ENCODE assay signal across 16 cellular contexts in the genomic region with DNA sequence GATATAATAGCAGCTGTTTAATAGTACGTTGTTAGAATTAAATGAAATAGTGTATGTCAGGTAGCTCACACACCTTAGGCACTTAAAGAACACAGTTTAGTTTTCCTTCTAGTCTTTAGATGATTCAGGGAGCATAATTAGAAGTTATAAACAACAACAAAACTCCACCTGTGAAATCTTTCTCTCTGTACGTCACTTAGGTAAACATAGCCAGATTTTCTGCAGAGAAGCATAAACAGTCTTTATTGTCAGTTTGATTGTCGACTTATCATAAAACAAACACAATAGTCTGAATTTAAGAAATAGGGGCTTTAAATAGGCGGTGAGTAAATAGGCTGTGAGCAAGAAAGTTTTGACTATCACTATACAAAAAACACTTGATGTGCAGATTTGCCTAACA.
A peak's percentile ranks its signal among the peaks of the same experiment; 100 is the strongest.
DNase-seq lines count a peak whose midpoint lies in the region; TF ChIP-seq lines count a peak whose summit lies in the region.
"Had no signal": no experiment of that assay in that cellular context is flagged by ENCODE, and none has a peak within 500 bp of the region (broad histone marks: within the 10 kb centered on the region; RNA-seq: fewer than 3 reads in every experiment).

No MANE protein-coding gene starts in this region.

- 91% methylated on average over 2 of the region's 4 CpGs; no CpG with 5 or more reads in 1 of the 2 experiments for WGBS in endodermal cell (ENCODE audit: insufficient coverage in 1 of 2, insufficient read length in 1 of 2), 2 experiments

- DNase-seq in NCI-H748 (lab: John Stamatoyannopoulos, UW; ENCODE audit: unreplicated experiment) (peak; percentile 68), NCI-H748 treated with DMSO at 0.1 percent for 48 hours (lab: John Stamatoyannopoulos, UW) (no peak), endodermal cell (no peak), LoVo (ENCODE audit: low spot score) (no peak), ascending aorta (ENCODE audit: low spot score in 2 of 2) (no peak)
- DNase-seq: AML-193; Caco-2; Calu3; CD4-positive, alpha-beta T cell; CD8-positive, alpha-beta T cell; DMS79 treated with DMSO at 0.1 percent for 48 hours; GF-D8 had no signal

- no peaks in the 10 kb centered on the region for H3K4me1 ChIP-seq in endodermal cell (ENCODE audit: control insufficient read depth, insufficient read depth, low read length)
- no peaks in the 10 kb centered on the region for H3K4me1 ChIP-seq in ascending aorta
- H3K4me1 ChIP-seq: A549; BLaER1 treated with 17β-estradiol and CSF1 and Interleukin-3, amounts not matched to agents 10 nM and 100 nM had no signal

- H3K9me3 Mint-ChIP-seq in endodermal cell: peaks cover 15% of the 10 kb centered on the region
- H3K9me3 Mint-ChIP-seq: CD8-positive, alpha-beta T cell had no signal

- H3K27ac ChIP-seq in endodermal cell (ENCODE audit: low read depth, low read length): no peak overlapping the region
- no peak overlapping the region for H3K27ac ChIP-seq in ascending aorta
- H3K27ac ChIP-seq: A549; BLaER1 treated with 17β-estradiol and CSF1 and Interleukin-3, amounts not matched to agents 10 nM and 100 nM; C4-2B had no signal

- H3K27me3 Mint-ChIP-seq in endodermal cell (ENCODE audit: insufficient read depth): no peaks in the 10 kb centered on the region
- H3K27me3 Mint-ChIP-seq: B cell had no signal

- intact Hi-C loops in ascending aorta (cut with DNase I): no loop called here

- TF ChIP-seq CTCF in endodermal cell (conservative IDR thresholded peaks at IDR 0.05) (no peak), ascending aorta (IDR thresholded peaks at IDR 0.05) (no peak)

- peaks cover 17% of the 10 kb centered on the region for H3K4me1 Mint-ChIP-seq in endodermal cell
- H3K4me1 Mint-ChIP-seq: B cell had no signal

- H3K4me3 Mint-ChIP-seq in endodermal cell: no peak overlapping the region
- H3K4me3 Mint-ChIP-seq: B cell; CD4-positive, alpha-beta T cell; CD8-positive, alpha-beta T cell had no signal

- peaks cover 2% of the 10 kb centered on the region for H3K36me3 Mint-ChIP-seq in endodermal cell (ENCODE audit: low read depth)
- H3K36me3 Mint-ChIP-seq: CD8-positive, alpha-beta T cell had no signal

- H3K4me3 ChIP-seq in endodermal cell (ENCODE audit: low read length): peak overlapping the region; percentile 47
- no peak overlapping the region for H3K4me3 ChIP-seq in ascending aorta
- H3K4me3 ChIP-seq: A549; BLaER1 treated with 17β-estradiol and CSF1 and Interleukin-3, amounts not matched to agents 10 nM and 100 nM had no signal

- H3K36me3 ChIP-seq in endodermal cell (ENCODE audit: control insufficient read depth, insufficient read depth, low read length) (no peaks in the 10 kb centered on the region), ascending aorta (no peaks in the 10 kb centered on the region)
- H3K36me3 ChIP-seq: BLaER1 treated with 17β-estradiol and CSF1 and Interleukin-3, amounts not matched to agents 10 nM and 100 nM had no signal

- H3K9ac ChIP-seq in endodermal cell (ENCODE audit: extremely low read depth, low read length, poor library complexity, severe bottlenecking): no peak overlapping the region
- H3K9ac ChIP-seq: BLaER1 treated with 17β-estradiol and CSF1 and Interleukin-3, amounts not matched to agents 10 nM and 100 nM had no signal

- no peak overlapping the region for H3K27ac Mint-ChIP-seq in endodermal cell
- H3K27ac Mint-ChIP-seq: B cell; CD4-positive, alpha-beta T cell; CD8-positive, alpha-beta T cell had no signal

- H3K9me3 ChIP-seq in endodermal cell (ENCODE audit: control insufficient read depth, low read length) (peaks cover 37% of the 10 kb centered on the region), ascending aorta (no peaks in the 10 kb centered on the region)
- H3K9me3 ChIP-seq: A549; BLaER1 treated with 17β-estradiol and CSF1 and Interleukin-3, amounts not matched to agents 10 nM and 100 nM had no signal

- H3K27me3 ChIP-seq in endodermal cell (ENCODE audit: control insufficient read depth, insufficient read depth, low read length, poor library complexity, severe bottlenecking): no peaks in the 10 kb centered on the region
- no peaks in the 10 kb centered on the region for H3K27me3 ChIP-seq in ascending aorta
- H3K27me3 ChIP-seq: BLaER1 treated with 17β-estradiol and CSF1 and Interleukin-3, amounts not matched to agents 10 nM and 100 nM had no signal
